ENCODE assay signal across 1 cellular context in the genomic region with DNA sequence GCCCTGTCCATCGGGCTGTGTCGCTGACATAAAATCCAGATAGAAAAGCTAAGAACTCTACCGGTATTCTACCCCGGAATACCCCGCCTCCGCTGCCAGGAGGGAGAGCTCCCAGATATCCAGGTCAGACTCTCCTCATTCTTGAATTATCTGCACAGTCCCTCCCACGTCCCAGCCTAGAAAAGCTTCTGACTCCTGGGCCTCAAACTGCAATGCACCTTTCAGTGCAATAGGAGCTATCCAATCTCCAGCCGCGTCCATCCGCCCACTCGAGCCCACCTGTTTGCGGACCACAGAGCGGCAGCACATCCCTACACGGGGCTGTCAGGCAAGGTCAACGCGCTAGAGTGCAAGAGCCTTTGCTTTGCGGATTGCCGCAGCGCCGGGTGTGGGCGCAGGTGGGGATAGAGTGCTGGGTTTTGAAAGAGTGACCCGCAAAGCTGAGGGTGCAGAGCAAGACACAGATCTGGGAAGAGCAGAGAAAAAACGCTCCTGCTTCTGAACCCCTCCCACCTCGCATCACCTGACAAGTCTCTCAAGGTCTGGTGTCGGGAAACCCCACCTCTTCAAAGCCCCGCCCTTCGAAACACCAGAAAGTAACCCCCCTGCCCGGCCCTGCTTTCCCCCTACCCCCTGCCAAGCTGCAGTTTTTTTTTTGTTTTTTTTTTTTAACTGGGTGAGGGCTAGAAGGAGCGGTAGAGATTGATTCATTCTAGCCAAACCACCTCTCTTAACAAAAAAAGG.
TF ChIP-seq lines count a peak whose summit lies in the region.

No MANE protein-coding gene starts in this region.

TF ChIP-seq in HepG2, 621 proteins besides CTCF, POLR2A, EP300 and RAD21 (continued from another document and continues in another):
- TF ChIP-seq MLLT10 (CRISPR knock-in tag; IDR thresholded peaks at IDR 0.05) (no peak), ZFY (CRISPR knock-in tag; IDR thresholded peaks at IDR 0.05) (no peak), ZNF510 (CRISPR knock-in tag; IDR thresholded peaks at IDR 0.05; ENCODE audit: low read depth) (0 out of 2 replicates have a peak, but pooled peaks have one; percentile 33), STAT5B (CRISPR knock-in tag; IDR thresholded peaks at IDR 0.05) (no peak), SMC3 (IDR thresholded peaks at IDR 0.05; ENCODE audit: low read length) (no peak), ZNF746 (CRISPR knock-in tag; IDR thresholded peaks at IDR 0.05) (no peak), ZNF672 (CRISPR knock-in tag; IDR thresholded peaks at IDR 0.05) (no peak), SP1 (IDR thresholded peaks at IDR 0.05) (no peak), SP1 (CRISPR knock-in tag; IDR thresholded peaks at IDR 0.05) (peak; percentile 49; the same call in 1 of the 2 replicates), GPN1 (CRISPR knock-in tag; IDR thresholded peaks at IDR 0.05; ENCODE audit: borderline replicate concordance) (no peak), GTF2F1 (IDR thresholded peaks at IDR 0.05; ENCODE audit: low read length) (no peak), ZNF333 (CRISPR knock-in tag; IDR thresholded peaks at IDR 0.05; ENCODE audit: borderline replicate concordance) (peak; percentile 47; the same call in 1 of the 2 replicates), ZNF335 (CRISPR knock-in tag; IDR thresholded peaks at IDR 0.05) (no peak), ZFP90 (CRISPR knock-in tag; IDR thresholded peaks at IDR 0.05; ENCODE audit: borderline replicate concordance) (0 out of 2 replicates have a peak, but pooled peaks have one; percentile 49), ZMYM2 (CRISPR knock-in tag; IDR thresholded peaks at IDR 0.05) (no peak), ZMYM4 (CRISPR knock-in tag; IDR thresholded peaks at IDR 0.05) (peak; percentile 58; the same call in 1 of the 2 replicates), FOXK2 (IDR thresholded peaks at IDR 0.05) (no peak), ZNF749 (CRISPR knock-in tag; IDR thresholded peaks at IDR 0.05; ENCODE audit: borderline replicate concordance) (peak; percentile 53; the same call in 1 of the 2 replicates), SIX4 (CRISPR knock-in tag; IDR thresholded peaks at IDR 0.05) (no peak), ZNF652 (CRISPR knock-in tag; IDR thresholded peaks at IDR 0.05; ENCODE audit: borderline replicate concordance, low read depth) (no peak), SMAD9 (CRISPR knock-in tag; IDR thresholded peaks at IDR 0.05) (no peak), TCF7L2 (IDR thresholded peaks at IDR 0.05; ENCODE audit: low read depth, low read length) (no peak), GABPA (IDR thresholded peaks at IDR 0.05; ENCODE audit: low read depth, low read length) (no peak), GABPA (CRISPR knock-in tag; IDR thresholded peaks at IDR 0.05; ENCODE audit: low read depth) (no peak), ZBTB8A (CRISPR knock-in tag; IDR thresholded peaks at IDR 0.05; ENCODE audit: borderline replicate concordance, low read depth) (no peak), ZNF296 (CRISPR knock-in tag; conservative IDR thresholded peaks at IDR 0.05) (no peak), PCBP1 (IDR thresholded peaks at IDR 0.05; ENCODE audit: borderline replicate concordance, low read depth, low read length) (0 out of 2 replicates have a peak, but pooled peaks have one; percentile 31), ZNF160 (CRISPR knock-in tag; IDR thresholded peaks at IDR 0.05) (no peak), ZNF777 (CRISPR knock-in tag; IDR thresholded peaks at IDR 0.05) (no peak), ONECUT2 (CRISPR knock-in tag; IDR thresholded peaks at IDR 0.05) (no peak), ZNF556 (CRISPR knock-in tag; IDR thresholded peaks at IDR 0.05; ENCODE audit: borderline replicate concordance) (no peak), ATF7-NPFF (CRISPR knock-in tag; IDR thresholded peaks at IDR 0.05; ENCODE audit: low read depth) (no peak), ZNF709 (CRISPR knock-in tag; IDR thresholded peaks at IDR 0.05) (no peak)
- TF ChIP-seq, protein P1, sequence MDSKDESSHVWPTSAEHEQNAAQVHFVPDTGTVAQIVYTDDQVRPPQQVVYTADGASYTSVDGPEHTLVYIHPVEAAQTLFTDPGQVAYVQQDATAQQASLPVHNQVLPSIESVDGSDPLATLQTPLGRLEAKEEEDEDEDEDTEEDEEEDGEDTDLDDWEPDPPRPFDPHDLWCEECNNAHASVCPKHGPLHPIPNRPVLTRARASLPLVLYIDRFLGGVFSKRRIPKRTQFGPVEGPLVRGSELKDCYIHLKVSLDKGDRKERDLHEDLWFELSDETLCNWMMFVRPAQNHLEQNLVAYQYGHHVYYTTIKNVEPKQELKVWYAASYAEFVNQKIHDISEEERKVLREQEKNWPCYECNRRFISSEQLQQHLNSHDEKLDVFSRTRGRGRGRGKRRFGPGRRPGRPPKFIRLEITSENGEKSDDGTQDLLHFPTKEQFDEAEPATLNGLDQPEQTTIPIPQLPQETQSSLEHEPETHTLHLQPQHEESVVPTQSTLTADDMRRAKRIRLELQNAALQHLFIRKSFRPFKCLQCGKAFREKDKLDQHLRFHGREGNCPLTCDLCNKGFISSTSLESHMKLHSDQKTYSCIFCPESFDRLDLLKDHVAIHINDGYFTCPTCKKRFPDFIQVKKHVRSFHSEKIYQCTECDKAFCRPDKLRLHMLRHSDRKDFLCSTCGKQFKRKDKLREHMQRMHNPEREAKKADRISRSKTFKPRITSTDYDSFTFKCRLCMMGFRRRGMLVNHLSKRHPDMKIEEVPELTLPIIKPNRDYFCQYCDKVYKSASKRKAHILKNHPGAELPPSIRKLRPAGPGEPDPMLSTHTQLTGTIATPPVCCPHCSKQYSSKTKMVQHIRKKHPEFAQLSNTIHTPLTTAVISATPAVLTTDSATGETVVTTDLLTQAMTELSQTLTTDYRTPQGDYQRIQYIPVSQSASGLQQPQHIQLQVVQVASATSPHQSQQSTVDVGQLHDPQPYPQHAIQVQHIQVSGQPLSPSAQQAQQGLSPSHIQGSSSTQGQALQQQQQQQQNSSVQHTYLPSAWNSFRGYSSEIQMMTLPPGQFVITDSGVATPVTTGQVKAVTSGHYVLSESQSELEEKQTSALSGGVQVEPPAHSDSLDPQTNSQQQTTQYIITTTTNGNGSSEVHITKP (CRISPR knock-in tag; IDR thresholded peaks at IDR 0.05; ENCODE audit: low read depth): no peak
- TF ChIP-seq, protein P2, sequence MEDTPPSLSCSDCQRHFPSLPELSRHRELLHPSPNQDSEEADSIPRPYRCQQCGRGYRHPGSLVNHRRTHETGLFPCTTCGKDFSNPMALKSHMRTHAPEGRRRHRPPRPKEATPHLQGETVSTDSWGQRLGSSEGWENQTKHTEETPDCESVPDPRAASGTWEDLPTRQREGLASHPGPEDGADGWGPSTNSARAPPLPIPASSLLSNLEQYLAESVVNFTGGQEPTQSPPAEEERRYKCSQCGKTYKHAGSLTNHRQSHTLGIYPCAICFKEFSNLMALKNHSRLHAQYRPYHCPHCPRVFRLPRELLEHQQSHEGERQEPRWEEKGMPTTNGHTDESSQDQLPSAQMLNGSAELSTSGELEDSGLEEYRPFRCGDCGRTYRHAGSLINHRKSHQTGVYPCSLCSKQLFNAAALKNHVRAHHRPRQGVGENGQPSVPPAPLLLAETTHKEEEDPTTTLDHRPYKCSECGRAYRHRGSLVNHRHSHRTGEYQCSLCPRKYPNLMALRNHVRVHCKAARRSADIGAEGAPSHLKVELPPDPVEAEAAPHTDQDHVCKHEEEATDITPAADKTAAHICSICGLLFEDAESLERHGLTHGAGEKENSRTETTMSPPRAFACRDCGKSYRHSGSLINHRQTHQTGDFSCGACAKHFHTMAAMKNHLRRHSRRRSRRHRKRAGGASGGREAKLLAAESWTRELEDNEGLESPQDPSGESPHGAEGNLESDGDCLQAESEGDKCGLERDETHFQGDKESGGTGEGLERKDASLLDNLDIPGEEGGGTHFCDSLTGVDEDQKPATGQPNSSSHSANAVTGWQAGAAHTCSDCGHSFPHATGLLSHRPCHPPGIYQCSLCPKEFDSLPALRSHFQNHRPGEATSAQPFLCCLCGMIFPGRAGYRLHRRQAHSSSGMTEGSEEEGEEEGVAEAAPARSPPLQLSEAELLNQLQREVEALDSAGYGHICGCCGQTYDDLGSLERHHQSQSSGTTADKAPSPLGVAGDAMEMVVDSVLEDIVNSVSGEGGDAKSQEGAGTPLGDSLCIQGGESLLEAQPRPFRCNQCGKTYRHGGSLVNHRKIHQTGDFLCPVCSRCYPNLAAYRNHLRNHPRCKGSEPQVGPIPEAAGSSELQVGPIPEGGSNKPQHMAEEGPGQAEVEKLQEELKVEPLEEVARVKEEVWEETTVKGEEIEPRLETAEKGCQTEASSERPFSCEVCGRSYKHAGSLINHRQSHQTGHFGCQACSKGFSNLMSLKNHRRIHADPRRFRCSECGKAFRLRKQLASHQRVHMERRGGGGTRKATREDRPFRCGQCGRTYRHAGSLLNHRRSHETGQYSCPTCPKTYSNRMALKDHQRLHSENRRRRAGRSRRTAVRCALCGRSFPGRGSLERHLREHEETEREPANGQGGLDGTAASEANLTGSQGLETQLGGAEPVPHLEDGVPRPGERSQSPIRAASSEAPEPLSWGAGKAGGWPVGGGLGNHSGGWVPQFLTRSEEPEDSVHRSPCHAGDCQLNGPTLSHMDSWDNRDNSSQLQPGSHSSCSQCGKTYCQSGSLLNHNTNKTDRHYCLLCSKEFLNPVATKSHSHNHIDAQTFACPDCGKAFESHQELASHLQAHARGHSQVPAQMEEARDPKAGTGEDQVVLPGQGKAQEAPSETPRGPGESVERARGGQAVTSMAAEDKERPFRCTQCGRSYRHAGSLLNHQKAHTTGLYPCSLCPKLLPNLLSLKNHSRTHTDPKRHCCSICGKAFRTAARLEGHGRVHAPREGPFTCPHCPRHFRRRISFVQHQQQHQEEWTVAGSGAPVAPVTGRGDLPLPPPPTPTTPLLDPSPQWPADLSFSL (CRISPR knock-in tag; IDR thresholded peaks at IDR 0.05): no peak
- TF ChIP-seq, protein P3, sequence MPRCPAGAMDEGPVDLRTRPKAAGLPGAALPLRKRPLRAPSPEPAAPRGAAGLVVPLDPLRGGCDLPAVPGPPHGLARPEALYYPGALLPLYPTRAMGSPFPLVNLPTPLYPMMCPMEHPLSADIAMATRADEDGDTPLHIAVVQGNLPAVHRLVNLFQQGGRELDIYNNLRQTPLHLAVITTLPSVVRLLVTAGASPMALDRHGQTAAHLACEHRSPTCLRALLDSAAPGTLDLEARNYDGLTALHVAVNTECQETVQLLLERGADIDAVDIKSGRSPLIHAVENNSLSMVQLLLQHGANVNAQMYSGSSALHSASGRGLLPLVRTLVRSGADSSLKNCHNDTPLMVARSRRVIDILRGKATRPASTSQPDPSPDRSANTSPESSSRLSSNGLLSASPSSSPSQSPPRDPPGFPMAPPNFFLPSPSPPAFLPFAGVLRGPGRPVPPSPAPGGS (CRISPR knock-in tag; IDR thresholded peaks at IDR 0.05): no peak; the same call in 1 of the 2 replicates
- TF ChIP-seq, protein P4, sequence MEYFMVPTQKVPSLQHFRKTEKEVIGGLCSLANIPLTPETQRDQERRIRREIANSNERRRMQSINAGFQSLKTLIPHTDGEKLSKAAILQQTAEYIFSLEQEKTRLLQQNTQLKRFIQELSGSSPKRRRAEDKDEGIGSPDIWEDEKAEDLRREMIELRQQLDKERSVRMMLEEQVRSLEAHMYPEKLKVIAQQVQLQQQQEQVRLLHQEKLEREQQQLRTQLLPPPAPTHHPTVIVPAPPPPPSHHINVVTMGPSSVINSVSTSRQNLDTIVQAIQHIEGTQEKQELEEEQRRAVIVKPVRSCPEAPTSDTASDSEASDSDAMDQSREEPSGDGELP (IDR thresholded peaks at IDR 0.05; ENCODE audit: borderline replicate concordance, low read depth): peak; percentile 28; the same call in 1 of the 2 replicates
- TF ChIP-seq, protein P5, sequence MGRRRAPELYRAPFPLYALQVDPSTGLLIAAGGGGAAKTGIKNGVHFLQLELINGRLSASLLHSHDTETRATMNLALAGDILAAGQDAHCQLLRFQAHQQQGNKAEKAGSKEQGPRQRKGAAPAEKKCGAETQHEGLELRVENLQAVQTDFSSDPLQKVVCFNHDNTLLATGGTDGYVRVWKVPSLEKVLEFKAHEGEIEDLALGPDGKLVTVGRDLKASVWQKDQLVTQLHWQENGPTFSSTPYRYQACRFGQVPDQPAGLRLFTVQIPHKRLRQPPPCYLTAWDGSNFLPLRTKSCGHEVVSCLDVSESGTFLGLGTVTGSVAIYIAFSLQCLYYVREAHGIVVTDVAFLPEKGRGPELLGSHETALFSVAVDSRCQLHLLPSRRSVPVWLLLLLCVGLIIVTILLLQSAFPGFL (CRISPR knock-in tag; IDR thresholded peaks at IDR 0.05): no peak
- TF ChIP-seq, protein P6, sequence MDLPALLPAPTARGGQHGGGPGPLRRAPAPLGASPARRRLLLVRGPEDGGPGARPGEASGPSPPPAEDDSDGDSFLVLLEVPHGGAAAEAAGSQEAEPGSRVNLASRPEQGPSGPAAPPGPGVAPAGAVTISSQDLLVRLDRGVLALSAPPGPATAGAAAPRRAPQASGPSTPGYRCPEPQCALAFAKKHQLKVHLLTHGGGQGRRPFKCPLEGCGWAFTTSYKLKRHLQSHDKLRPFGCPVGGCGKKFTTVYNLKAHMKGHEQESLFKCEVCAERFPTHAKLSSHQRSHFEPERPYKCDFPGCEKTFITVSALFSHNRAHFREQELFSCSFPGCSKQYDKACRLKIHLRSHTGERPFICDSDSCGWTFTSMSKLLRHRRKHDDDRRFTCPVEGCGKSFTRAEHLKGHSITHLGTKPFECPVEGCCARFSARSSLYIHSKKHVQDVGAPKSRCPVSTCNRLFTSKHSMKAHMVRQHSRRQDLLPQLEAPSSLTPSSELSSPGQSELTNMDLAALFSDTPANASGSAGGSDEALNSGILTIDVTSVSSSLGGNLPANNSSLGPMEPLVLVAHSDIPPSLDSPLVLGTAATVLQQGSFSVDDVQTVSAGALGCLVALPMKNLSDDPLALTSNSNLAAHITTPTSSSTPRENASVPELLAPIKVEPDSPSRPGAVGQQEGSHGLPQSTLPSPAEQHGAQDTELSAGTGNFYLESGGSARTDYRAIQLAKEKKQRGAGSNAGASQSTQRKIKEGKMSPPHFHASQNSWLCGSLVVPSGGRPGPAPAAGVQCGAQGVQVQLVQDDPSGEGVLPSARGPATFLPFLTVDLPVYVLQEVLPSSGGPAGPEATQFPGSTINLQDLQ (CRISPR knock-in tag; IDR thresholded peaks at IDR 0.05): no peak
- TF ChIP-seq, protein P7, sequence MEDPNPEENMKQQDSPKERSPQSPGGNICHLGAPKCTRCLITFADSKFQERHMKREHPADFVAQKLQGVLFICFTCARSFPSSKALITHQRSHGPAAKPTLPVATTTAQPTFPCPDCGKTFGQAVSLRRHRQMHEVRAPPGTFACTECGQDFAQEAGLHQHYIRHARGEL (CRISPR knock-in tag; IDR thresholded peaks at IDR 0.05): peak; percentile 61; the same call in 1 of the 2 replicates
- TF ChIP-seq, protein P8, sequence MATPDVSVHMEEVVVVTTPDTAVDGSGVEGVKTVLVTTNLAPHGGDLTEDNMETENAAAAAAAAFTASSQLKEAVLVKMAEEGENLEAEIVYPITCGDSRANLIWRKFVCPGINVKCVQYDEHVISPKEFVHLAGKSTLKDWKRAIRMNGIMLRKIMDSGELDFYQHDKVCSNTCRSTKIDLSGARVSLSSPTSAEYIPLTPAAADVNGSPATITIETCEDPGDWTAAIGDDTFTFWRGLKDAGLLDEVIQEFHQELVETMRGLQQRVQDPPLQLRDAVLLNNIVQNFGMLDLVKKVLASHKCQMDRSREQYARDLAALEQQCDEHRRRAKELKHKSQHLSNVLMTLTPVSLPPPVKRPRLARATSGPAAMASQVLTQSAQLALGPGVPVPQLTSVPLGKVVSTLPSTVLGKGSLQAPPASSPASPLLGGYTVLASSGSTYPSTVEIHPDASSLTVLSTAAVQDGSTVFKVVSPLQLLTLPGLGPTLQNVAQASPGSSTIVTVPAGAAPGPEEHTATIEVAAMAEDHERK (CRISPR knock-in tag; IDR thresholded peaks at IDR 0.05; ENCODE audit: low read depth): peak; percentile 17; the same call in 1 of the 2 replicates
